ENCODE assay signal across 8 cellular contexts in the genomic region with DNA sequence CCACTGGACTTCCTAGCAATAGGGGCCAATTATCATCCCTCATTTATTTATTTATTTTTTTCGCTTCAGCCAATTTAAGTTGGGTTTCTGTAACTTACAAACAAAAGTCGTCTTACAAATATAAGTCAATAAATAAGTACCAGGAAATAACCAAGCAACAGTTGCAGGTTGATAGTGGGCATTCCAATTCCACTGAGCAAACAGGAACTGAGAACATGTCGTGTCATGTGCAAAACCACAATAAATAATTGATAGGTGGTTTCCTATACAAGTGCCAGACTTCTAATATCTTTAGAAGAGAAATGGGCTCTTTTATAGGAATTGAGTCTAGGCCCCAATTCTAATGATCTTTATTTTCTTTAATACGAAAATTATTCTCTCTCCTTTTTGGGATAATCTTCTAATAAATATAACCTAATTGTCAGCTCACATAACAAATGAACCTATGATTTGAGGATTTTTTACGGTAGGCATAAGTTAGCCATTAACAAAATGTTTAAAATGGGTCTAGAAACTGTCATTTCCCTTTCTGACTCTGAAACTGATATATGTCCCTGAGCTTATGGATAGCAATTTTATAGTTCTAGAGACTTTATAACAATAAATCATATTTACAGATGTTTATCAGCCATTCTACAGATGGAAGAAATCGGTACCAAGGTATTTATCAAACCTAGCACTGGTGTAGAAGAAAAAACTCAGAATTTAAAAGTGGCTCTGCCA.
A peak's percentile ranks its signal among the peaks of the same experiment; 100 is the strongest.
DNase-seq lines count a peak whose midpoint lies in the region; ATAC-seq, FAIRE-seq and TF ChIP-seq lines count a peak whose summit lies in the region.

No MANE protein-coding gene starts in this region.

- peak; percentile 13 for FAIRE-seq in astrocyte (lab: Jason Lieb, UNC)

- no peak overlapping the region for H2AFZ ChIP-seq in astrocyte (ENCODE audit: low read depth, low read length)

- no peak for ATAC-seq in CD4-positive, alpha-beta T cell (ENCODE audit: poor library complexity)
- ATAC-seq in GM21367 (IDR thresholded peaks at IDR 0.05; ENCODE audit: unreplicated experiment) (peak; percentile 69), HG03520 (IDR thresholded peaks at IDR 0.05; ENCODE audit: unreplicated experiment) (peak; percentile 73)

- H3K9me3 ChIP-seq in CD4-positive, alpha-beta T cell (ENCODE audit: control insufficient read depth, low read length) = no peaks in the 10 kb centered on the region
- H3K9me3 ChIP-seq in astrocyte (ENCODE audit: insufficient read depth, low read depth, low read length) = no peaks in the 10 kb centered on the region

- peak overlapping the region; percentile 43 for H3K4me3 Mint-ChIP-seq in CD4-positive, alpha-beta T cell
- no peak overlapping the region for H3K4me3 Mint-ChIP-seq in astrocyte (ENCODE audit: unreplicated experiment)

- H3K4me1 Mint-ChIP-seq in CD4-positive, alpha-beta T cell (ENCODE audit: low read depth) = peaks cover 93% of the 10 kb centered on the region
- H3K4me1 Mint-ChIP-seq in astrocyte (ENCODE audit: low read depth, unreplicated experiment) = peaks cover 20% of the 10 kb centered on the region

- H3K36me3 Mint-ChIP-seq in CD4-positive, alpha-beta T cell (ENCODE audit: low read depth) = peaks cover 90% of the 10 kb centered on the region
- H3K36me3 Mint-ChIP-seq in astrocyte (ENCODE audit: low read depth, unreplicated experiment) = peaks cover 14% of the 10 kb centered on the region

- no peak overlapping the region for H3K4me3 ChIP-seq in astrocyte (ENCODE audit: insufficient read depth, low read depth, low read length)

- CTCF ChIA-PET in CD4-positive, alpha-beta T cell (lab: Charles Lee) = interaction anchor here (1.3 kb wide), 2 partner anchors 12 to 386 kb away, joined by 3 read pairs; no protein-coding TSS in a partner anchor

- no peaks in the 10 kb centered on the region for H3K9me3 Mint-ChIP-seq in CD4-positive, alpha-beta T cell
- H3K9me3 Mint-ChIP-seq in astrocyte (ENCODE audit: unreplicated experiment) = peaks cover 2% of the 10 kb centered on the region

- H3K4me1 ChIP-seq in astrocyte (ENCODE audit: insufficient read depth, low read length) = peaks cover 15% of the 10 kb centered on the region

- DNase-seq in CD4-positive, alpha-beta T cell = no peak
- DNase-seq in astrocyte (ENCODE audit: low read depth) = peak; percentile 67
- no peak for DNase-seq in NCI-H2171 (lab: John Stamatoyannopoulos, UW)
- no peak for DNase-seq in retina
- DNase-seq in activated CD4-positive, alpha-beta T cell treated with anti-CD3 and anti-CD28 coated beads, Interleukin-2, amount 50 U/mL, for 1 hour = no peak
- no peak for DNase-seq in caudate nucleus (lab: John Stamatoyannopoulos, UW)

- H3K36me3 ChIP-seq in astrocyte (ENCODE audit: insufficient read depth, low read length) = peaks cover 20% of the 10 kb centered on the region

- H3K9ac ChIP-seq in astrocyte (ENCODE audit: low read length) = no peak overlapping the region

- no peak for TF ChIP-seq CTCF in CD4-positive, alpha-beta T cell (IDR thresholded peaks at IDR 0.05)
- TF ChIP-seq CTCF in astrocyte (IDR thresholded peaks at IDR 0.05; ENCODE audit: insufficient read depth, low read depth, low read length) = no peak

- H4K20me1 ChIP-seq in astrocyte (ENCODE audit: insufficient read depth, low read length) = peaks cover 32% of the 10 kb centered on the region

- no peaks in the 10 kb centered on the region for H3K27me3 Mint-ChIP-seq in CD4-positive, alpha-beta T cell
- no peaks in the 10 kb centered on the region for H3K27me3 Mint-ChIP-seq in astrocyte (ENCODE audit: low read depth, unreplicated experiment)

- no peaks in the 10 kb centered on the region for H3K27me3 ChIP-seq in CD4-positive, alpha-beta T cell (ENCODE audit: control insufficient read depth, insufficient read depth, low read length)
- no peaks in the 10 kb centered on the region for H3K27me3 ChIP-seq in astrocyte (ENCODE audit: insufficient read depth, low read length)

- peak overlapping the region; percentile 96 for H3K27ac Mint-ChIP-seq in CD4-positive, alpha-beta T cell
- H3K27ac Mint-ChIP-seq in astrocyte (ENCODE audit: unreplicated experiment) = no peak overlapping the region

- H3K79me2 ChIP-seq in astrocyte (ENCODE audit: insufficient read depth, low read length) = peaks cover 78% of the 10 kb centered on the region

- H3K27ac ChIP-seq in CD4-positive, alpha-beta T cell (ENCODE audit: low read depth, low read length) = peak overlapping the region; percentile 80
- no peak overlapping the region for H3K27ac ChIP-seq in astrocyte (ENCODE audit: low read depth, low read length)
- no peak overlapping the region for H3K27ac ChIP-seq in caudate nucleus (ENCODE audit: low read depth, low read length)

- intact Hi-C loops in CD4-positive, alpha-beta T cell (cut with DNase I, micrococcal nuclease) = loop anchor here (2.0 to 5.0 kb wide), 6 partner anchors 53 to 576 kb away; no protein-coding TSS in a partner anchor

- no peak overlapping the region for H3K4me2 ChIP-seq in astrocyte (ENCODE audit: low read length)

- POLR2A ChIA-PET in CD4-positive, alpha-beta T cell (lab: Charles Lee) = interaction anchor here (0.6 to 2.3 kb wide), 7 partner anchors 11 to 497 kb away, joined by 3 to 7 read pairs (median 5); no protein-coding TSS in a partner anchor
